Comparison of ENCODE assay signal across 8 cellular contexts in the genomic region with DNA sequence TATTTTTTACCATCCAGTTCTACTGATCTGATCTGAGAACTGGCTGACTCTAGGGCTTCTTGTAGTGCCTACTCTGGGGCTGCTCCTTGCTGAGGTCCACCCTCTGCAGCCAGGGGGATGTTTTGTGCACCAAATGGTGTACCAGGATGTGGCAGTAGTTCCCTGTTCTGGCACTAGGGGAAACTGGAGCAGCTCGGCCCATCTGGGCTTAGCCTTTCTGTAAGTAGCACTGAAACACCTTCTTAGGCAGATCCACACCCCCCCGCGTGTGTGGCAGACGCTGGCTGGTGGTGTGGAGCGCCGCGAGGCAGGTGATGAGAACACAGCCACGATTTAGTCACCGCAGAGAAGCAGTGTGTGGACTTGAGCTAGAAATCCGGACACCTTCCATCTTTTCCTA. TPM values are rescaled to one million over a fixed set of nuclear protein-coding genes. Genes with fewer than 3 reads are reported as not detected.
A peak's percentile ranks its signal among the peaks of the same experiment; 100 is the strongest.
DNase-seq lines count a peak whose midpoint lies in the region; ATAC-seq, FAIRE-seq and TF ChIP-seq lines count a peak whose summit lies in the region.

No MANE protein-coding gene starts in this region.

- H3K4me2 ChIP-seq in astrocyte (ENCODE audit: low read length), result peak overlapping the region; percentile 27

- no peaks in the 10 kb centered on the region for H3K36me3 Mint-ChIP-seq in activated CD4-positive, alpha-beta T cell treated with anti-CD3 and anti-CD28 coated beads for 36 hours (ENCODE audit: low read depth)
- peaks cover 15% of the 10 kb centered on the region for H3K36me3 Mint-ChIP-seq in astrocyte (ENCODE audit: low read depth, unreplicated experiment)

- H3K27ac ChIP-seq in astrocyte (ENCODE audit: low read depth, low read length), result no peak overlapping the region

- no peak overlapping the region for H2AFZ ChIP-seq in astrocyte (ENCODE audit: low read depth, low read length)

- H3K9ac ChIP-seq in astrocyte (ENCODE audit: low read length), result no peak overlapping the region

- peaks cover 4% of the 10 kb centered on the region for H3K36me3 ChIP-seq in astrocyte (ENCODE audit: insufficient read depth, low read length)

- no peak for FAIRE-seq in astrocyte (lab: Jason Lieb, UNC)

- CTCF ChIA-PET in activated CD4-positive, alpha-beta T cell treated with anti-CD3 and anti-CD28 coated beads for 36 hours (lab: Charles Lee), result interaction anchor here (0.7 to 1.3 kb wide), 4 partner anchors 17 to 120 kb away, joined by 3 to 4 read pairs (median 3); no protein-coding TSS in a partner anchor

- peak overlapping the region; percentile 15 for H3K27ac Mint-ChIP-seq in activated CD4-positive, alpha-beta T cell treated with anti-CD3 and anti-CD28 coated beads for 36 hours
- H3K27ac Mint-ChIP-seq in astrocyte (ENCODE audit: unreplicated experiment), result no peak overlapping the region

- H3K4me3 ChIP-seq in astrocyte (ENCODE audit: insufficient read depth, low read depth, low read length), result no peak overlapping the region

- peaks cover 86% of the 10 kb centered on the region for H4K20me1 ChIP-seq in astrocyte (ENCODE audit: insufficient read depth, low read length)

- peak; percentile 47 for TF ChIP-seq CTCF in astrocyte (IDR thresholded peaks at IDR 0.05; ENCODE audit: insufficient read depth, low read depth, low read length)

- H3K4me3 Mint-ChIP-seq in activated CD4-positive, alpha-beta T cell treated with anti-CD3 and anti-CD28 coated beads for 36 hours, result no peak overlapping the region
- H3K4me3 Mint-ChIP-seq in astrocyte (ENCODE audit: unreplicated experiment), result no peak overlapping the region

- H3K4me1 Mint-ChIP-seq in activated CD4-positive, alpha-beta T cell treated with anti-CD3 and anti-CD28 coated beads for 36 hours, result peaks cover 17% of the 10 kb centered on the region
- H3K4me1 Mint-ChIP-seq in astrocyte (ENCODE audit: low read depth, unreplicated experiment), result peaks cover 8% of the 10 kb centered on the region

- H3K27me3 ChIP-seq in astrocyte (ENCODE audit: insufficient read depth, low read length), result no peaks in the 10 kb centered on the region

- intact Hi-C loops in activated CD4-positive, alpha-beta T cell treated with anti-CD3 and anti-CD28 coated beads for 36 hours (cut with DNase I, micrococcal nuclease), result no loop called here
- intact Hi-C loops in left colon (cut with DNase I, micrococcal nuclease), result no loop called here

- peak; percentile 87 for ATAC-seq in activated CD4-positive, alpha-beta T cell treated with anti-CD3 and anti-CD28 coated beads for 36 hours
- ATAC-seq in left colon (peak; percentile 50), HG02798 (IDR thresholded peaks at IDR 0.05; ENCODE audit: poor library complexity, unreplicated experiment) (no peak), HG02571 (IDR thresholded peaks at IDR 0.05; ENCODE audit: unreplicated experiment) (no peak), GM21360 (IDR thresholded peaks at IDR 0.05; ENCODE audit: unreplicated experiment) (no peak)

- H3K27me3 Mint-ChIP-seq in activated CD4-positive, alpha-beta T cell treated with anti-CD3 and anti-CD28 coated beads for 36 hours, result no peaks in the 10 kb centered on the region
- H3K27me3 Mint-ChIP-seq in astrocyte (ENCODE audit: low read depth, unreplicated experiment), result no peaks in the 10 kb centered on the region

- H3K4me1 ChIP-seq in astrocyte (ENCODE audit: insufficient read depth, low read length), result peaks cover 4% of the 10 kb centered on the region

- H3K9me3 Mint-ChIP-seq in activated CD4-positive, alpha-beta T cell treated with anti-CD3 and anti-CD28 coated beads for 36 hours (ENCODE audit: low read depth), result no peaks in the 10 kb centered on the region
- no peaks in the 10 kb centered on the region for H3K9me3 Mint-ChIP-seq in astrocyte (ENCODE audit: unreplicated experiment)

- H3K9me3 ChIP-seq in astrocyte (ENCODE audit: insufficient read depth, low read depth, low read length), result no peaks in the 10 kb centered on the region

- POLR2A ChIA-PET in activated CD4-positive, alpha-beta T cell treated with anti-CD3 and anti-CD28 coated beads for 36 hours (lab: Charles Lee), result no interaction called here

- DNase-seq in activated CD4-positive, alpha-beta T cell treated with anti-CD3 and anti-CD28 coated beads for 36 hours, result peak; percentile 55
- DNase-seq in activated CD4-positive, alpha-beta T cell treated with anti-CD3 and anti-CD28 coated beads, Interleukin-2, amount 50 U/mL, for 4 hours, result no peak
- peak; percentile 78 for DNase-seq in NCI-H2227 (lab: John Stamatoyannopoulos, UW; ENCODE audit: unreplicated experiment)
- DNase-seq in astrocyte (ENCODE audit: low read depth), result peak; percentile 34
- DNase-seq in left colon, result no peak

- H3K79me2 ChIP-seq in astrocyte (ENCODE audit: insufficient read depth, low read length), result peaks cover 92% of the 10 kb centered on the region

RNA-seq across cellular contexts. Expression of a gene that starts 17.0 kb away (rescaled TPM):
- 10 to 100 TPM; 11.9 to 13.1 TPM for total RNA-seq in activated CD4-positive, alpha-beta T cell treated with anti-CD3 and anti-CD28 coated beads for 36 hours
- total RNA-seq in astrocyte (64.3 and 69.1 TPM in 2 replicates), left colon (1 to 10 TPM; 2.0 to 3.4 TPM)

Comparison
In these comparisons a context has a peak if more than half of its experiments do, and no peak if none do; other contexts are left out.
1. DNase-seq: peak in activated CD4-positive, alpha-beta T cell treated with anti-CD3 and anti-CD28 coated beads for 36 hours (single experiment), NCI-H2227 (single experiment) and astrocyte (single experiment); none in activated CD4-positive, alpha-beta T cell treated with anti-CD3 and anti-CD28 coated beads, Interleukin-2, amount 50 U/mL, for 4 hours (0 of 2) and left colon (0 of 2).
2. ATAC-seq: peak in activated CD4-positive, alpha-beta T cell treated with anti-CD3 and anti-CD28 coated beads for 36 hours (single experiment) and left colon (single experiment); none in HG02798 (single experiment), HG02571 (single experiment) and GM21360 (single experiment).